1 cellular context compared by ENCODE assay signal in the genomic region with DNA sequence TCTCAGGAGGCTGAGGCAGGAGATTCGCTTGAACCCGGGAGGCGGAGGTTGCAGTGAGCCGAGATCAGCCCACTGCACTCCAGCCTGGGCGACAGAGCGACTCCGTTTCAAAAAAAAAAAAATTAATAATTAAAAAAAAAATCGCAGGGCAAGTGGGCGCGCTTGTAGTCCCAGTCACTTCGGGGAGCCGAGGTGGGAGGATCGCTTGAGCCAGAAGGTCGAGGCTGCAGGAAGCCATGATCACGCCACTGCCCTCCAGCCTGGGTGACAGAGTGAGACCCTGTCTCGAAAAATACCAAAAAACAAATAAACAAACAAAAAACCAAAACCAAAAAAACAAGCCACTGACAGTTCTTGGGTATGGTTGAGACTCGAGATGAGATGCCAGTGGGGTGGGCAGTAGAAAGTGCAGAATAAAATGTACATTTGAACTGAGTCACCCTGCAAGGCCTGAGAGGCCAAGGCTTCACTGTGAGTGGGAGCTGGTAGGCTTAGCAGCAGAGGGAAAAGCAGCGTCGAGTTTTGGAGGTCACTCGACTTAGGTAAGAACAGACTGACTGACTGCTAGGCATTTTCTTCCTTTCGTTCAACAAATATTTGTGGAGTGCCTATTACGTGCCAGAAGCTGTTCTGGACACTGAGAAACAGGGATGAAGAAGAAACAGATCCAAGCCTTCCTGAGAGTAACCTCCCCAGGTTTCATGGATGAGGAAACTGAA.
TF ChIP-seq lines count a peak whose summit lies in the region.

No MANE protein-coding gene starts in this region.

TF ChIP-seq in A549, 52 proteins besides CTCF, POLR2A, EP300 and RAD21 (continued from another document):
- TF ChIP-seq, protein P1, sequence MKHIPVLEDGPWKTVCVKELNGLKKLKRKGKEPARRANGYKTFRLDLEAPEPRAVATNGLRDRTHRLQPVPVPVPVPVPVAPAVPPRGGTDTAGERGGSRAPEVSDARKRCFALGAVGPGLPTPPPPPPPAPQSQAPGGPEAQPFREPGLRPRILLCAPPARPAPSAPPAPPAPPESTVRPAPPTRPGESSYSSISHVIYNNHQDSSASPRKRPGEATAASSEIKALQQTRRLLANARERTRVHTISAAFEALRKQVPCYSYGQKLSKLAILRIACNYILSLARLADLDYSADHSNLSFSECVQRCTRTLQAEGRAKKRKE (CRISPR knock-in tag; IDR thresholded peaks at IDR 0.05; ENCODE audit: low read depth) = peak; percentile 88; the same call in 1 of the 2 replicates
- TF ChIP-seq NPAS2 (CRISPR knock-in tag; IDR thresholded peaks at IDR 0.05; ENCODE audit: borderline replicate concordance) = no peak
